In genomic region chr1:222079546-222079945, GRCh38 we compare ENCODE assay signal across 15 cellular contexts.
DNase-seq lines count a peak whose midpoint lies in the region; ATAC-seq and TF ChIP-seq lines count a peak whose summit lies in the region.
"Had no signal": no experiment of that assay in that cellular context is flagged by ENCODE, and none has a peak within 500 bp of the region (broad histone marks: within the 10 kb centered on the region; RNA-seq: fewer than 3 reads in every experiment).

No MANE protein-coding gene starts in this region.

- H3K9me2 ChIP-seq in GM23248 (ENCODE audit: insufficient read depth), result no peaks in the 10 kb centered on the region

- H3K36me3 ChIP-seq in GM23248 (ENCODE audit: low read depth) (no peaks in the 10 kb centered on the region), tibial artery (no peaks in the 10 kb centered on the region)
- H3K36me3 ChIP-seq: HAP-1 had no signal

- TF ChIP-seq CTCF in cardiac fibroblast (IDR thresholded peaks at IDR 0.05; ENCODE audit: low read depth, low read length), result no peak
- TF ChIP-seq CTCF in fibroblast of the aortic adventitia (IDR thresholded peaks at IDR 0.05; ENCODE audit: insufficient read depth, low read length), result no peak
- no peak for TF ChIP-seq CTCF in tibial artery (IDR thresholded peaks at IDR 0.05)
- no peak for TF ChIP-seq CTCF in WTC11 (IDR thresholded peaks at IDR 0.05)

- intact Hi-C loops in tibial artery (cut with DNase I; ENCODE audit: low total_unique reads), result no loop called here
- intact Hi-C loops in activated CD4-positive, alpha-beta T cell treated with anti-CD3 and anti-CD28 coated beads, Interleukin-2, amount 10 ng/mL, durations not matched to agents 24 days and 14 days (cut with micrococcal nuclease), result no loop called here

- 26 to 54% methylated on average over 1 of the region's 1 CpG for WGBS in GM23248 (ENCODE audit: low coverage in 1 of 2, low lambda C conversion rate in 2 of 2, missing lambda C conversion rate in 2 of 2), 2 experiments

- no peaks in the 10 kb centered on the region for H3K36me3 Mint-ChIP-seq in activated CD4-positive, alpha-beta T cell treated with anti-CD3 and anti-CD28 coated beads, Interleukin-2, amount 10 ng/mL, durations not matched to agents 24 days and 14 days (ENCODE audit: low read depth)
- H3K36me3 Mint-ChIP-seq in WTC11, result no peaks in the 10 kb centered on the region

- H3K4me3 Mint-ChIP-seq in activated CD4-positive, alpha-beta T cell treated with anti-CD3 and anti-CD28 coated beads, Interleukin-2, amount 10 ng/mL, durations not matched to agents 24 days and 14 days, result no peak overlapping the region
- no peak overlapping the region for H3K4me3 Mint-ChIP-seq in WTC11
- H3K4me3 Mint-ChIP-seq: B cell; CD4-positive, alpha-beta T cell had no signal

- H3K27ac Mint-ChIP-seq in activated CD4-positive, alpha-beta T cell treated with anti-CD3 and anti-CD28 coated beads, Interleukin-2, amount 10 ng/mL, durations not matched to agents 24 days and 14 days, result no peak overlapping the region
- H3K27ac Mint-ChIP-seq in WTC11, result no peak overlapping the region
- H3K27ac Mint-ChIP-seq: B cell; CD4-positive, alpha-beta T cell had no signal

- H3K27me3 ChIP-seq in GM23248 (replicated peaks; ENCODE audit: insufficient read depth) (no peaks in the 10 kb centered on the region), tibial artery (no peaks in the 10 kb centered on the region)

- no peak overlapping the region for H3K4me2 ChIP-seq in GM23248 (ENCODE audit: unreplicated experiment)

- H4K20me1 ChIP-seq in GM23248 (ENCODE audit: insufficient read depth), result no peaks in the 10 kb centered on the region

- H3K4me1 ChIP-seq in GM23248 (ENCODE audit: insufficient read depth), result peaks cover 22% of the 10 kb centered on the region
- H3K4me1 ChIP-seq in tibial artery, result peaks cover 0 to 9% (median 6%) of the 10 kb centered on the region in 4 donors
- H3K4me1 ChIP-seq: HAP-1 had no signal

- no peaks in the 10 kb centered on the region for H3K27me3 Mint-ChIP-seq in activated CD4-positive, alpha-beta T cell treated with anti-CD3 and anti-CD28 coated beads, Interleukin-2, amount 10 ng/mL, durations not matched to agents 24 days and 14 days
- no peaks in the 10 kb centered on the region for H3K27me3 Mint-ChIP-seq in WTC11 (ENCODE audit: low read depth)
- H3K27me3 Mint-ChIP-seq: CD4-positive, alpha-beta T cell had no signal

- no peak overlapping the region for H3K9ac ChIP-seq in GM23248

- no peaks in the 10 kb centered on the region for H3K79me2 ChIP-seq in GM23248 (ENCODE audit: insufficient read depth)

- H3K9me3 ChIP-seq in GM23248 (ENCODE audit: low read depth) (no peaks in the 10 kb centered on the region), tibial artery (peaks cover 0 to 3% (median 0%) of the 10 kb centered on the region in 3 donors)
- H3K9me3 ChIP-seq: HAP-1 had no signal

- H2AFZ ChIP-seq in GM23248, result no peak overlapping the region

- peaks cover 29% of the 10 kb centered on the region for H3F3A ChIP-seq in GM23248 (ENCODE audit: insufficient read depth)

- CTCF ChIA-PET in WTC11 (lab: Charles Lee), result interaction anchor here (1.2 kb wide), 1 partner anchor 16 kb away, joined by 3 read pairs; no protein-coding TSS in a partner anchor

- POLR2A ChIA-PET in WTC11 (lab: Charles Lee), result no interaction called here

- no peak overlapping the region for H3K4me3 ChIP-seq in GM23248
- no peak overlapping the region for H3K4me3 ChIP-seq in cardiac fibroblast (replicated peaks in 1 of 2; ENCODE audit: low read depth in 2 of 2, low read length in 2 of 2)
- no peak overlapping the region for H3K4me3 ChIP-seq in fibroblast of the aortic adventitia (ENCODE audit: low read depth, low read length)
- no peak overlapping the region for H3K4me3 ChIP-seq in tibial artery
- H3K4me3 ChIP-seq: GM12878, HAP-1 had no signal

- DNase-seq in GM23248 (peak; percentile 28), cardiac fibroblast (ENCODE audit: low read depth in 2 of 2) (peak; percentile 61 to 73), fibroblast of the aortic adventitia (ENCODE audit: low read depth) (peak; percentile 64), stromal cell of bone marrow (ENCODE audit: low read depth) (peak; percentile 63), tibial artery (no peak), WTC11 (ENCODE audit: low spot score) (no peak)
- DNase-seq in activated CD4-positive, alpha-beta T cell treated with anti-CD3 and anti-CD28 coated beads, Interleukin-2, amount 10 ng/mL, durations not matched to agents 24 days and 14 days, result no peak
- DNase-seq: C1 segment of cervical spinal cord; Calu3; CD4-positive, alpha-beta T cell; DMS79 had no signal

- H3K9me3 Mint-ChIP-seq in activated CD4-positive, alpha-beta T cell treated with anti-CD3 and anti-CD28 coated beads, Interleukin-2, amount 10 ng/mL, durations not matched to agents 24 days and 14 days, result no peaks in the 10 kb centered on the region
- H3K9me3 Mint-ChIP-seq in WTC11, result peaks cover 23% of the 10 kb centered on the region
- H3K9me3 Mint-ChIP-seq: CD4-positive, alpha-beta T cell had no signal

- in situ Hi-C loops in GM23248 (cut with MboI), result no loop called here

- ATAC-seq in WTC11, result no peak

- H3K27ac ChIP-seq in GM23248 (peak overlapping the region; percentile 48), tibial artery (no peak overlapping the region)
- H3K27ac ChIP-seq: HL-60 had no signal

- no peaks in the 10 kb centered on the region for H3K4me1 Mint-ChIP-seq in activated CD4-positive, alpha-beta T cell treated with anti-CD3 and anti-CD28 coated beads, Interleukin-2, amount 10 ng/mL, durations not matched to agents 24 days and 14 days
- peaks cover 19% of the 10 kb centered on the region for H3K4me1 Mint-ChIP-seq in WTC11
- H3K4me1 Mint-ChIP-seq: B cell had no signal

TF ChIP-seq in WTC11, 78 proteins besides CTCF, POLR2A, EP300 and RAD21:
- TF ChIP-seq ZMAT4 (CRISPR knock-in tag; IDR thresholded peaks at IDR 0.05), result no peak
- no peak for TF ChIP-seq NFE2L1 (CRISPR knock-in tag; IDR thresholded peaks at IDR 0.05)
- no peak for TF ChIP-seq ETV6 (CRISPR knock-in tag; IDR thresholded peaks at IDR 0.05)
- no peak for TF ChIP-seq ZNF281 (CRISPR knock-in tag; IDR thresholded peaks at IDR 0.05)
- no peak for TF ChIP-seq FOXP1 (CRISPR knock-in tag; IDR thresholded peaks at IDR 0.05; ENCODE audit: borderline replicate concordance)
- TF ChIP-seq ZNF396 (CRISPR knock-in tag; IDR thresholded peaks at IDR 0.05; ENCODE audit: borderline replicate concordance), result no peak
- no peak for TF ChIP-seq ARID4B (CRISPR knock-in tag; IDR thresholded peaks at IDR 0.05; ENCODE audit: borderline replicate concordance)
- TF ChIP-seq MYBL2 (CRISPR knock-in tag; IDR thresholded peaks at IDR 0.05), result no peak

Comparison
In these comparisons a context has a peak if more than half of its experiments do, and no peak if none do; other contexts are left out.
1. DNase-seq: peak in GM23248 (single experiment), cardiac fibroblast (2 of 2), fibroblast of the aortic adventitia (single experiment) and stromal cell of bone marrow (single experiment); none in tibial artery (0 of 2), activated CD4-positive, alpha-beta T cell treated with anti-CD3 and anti-CD28 coated beads, Interleukin-2, amount 10 ng/mL, durations not matched to agents 24 days and 14 days (single experiment) and WTC11 (single experiment).